1 cellular context compared by ENCODE assay signal in genomic region chr7:117970806-117971205, GRCh38.
TF ChIP-seq lines count a peak whose summit lies in the region.

No MANE protein-coding gene starts in this region.

TF ChIP-seq in GM23338, 12 proteins besides CTCF, POLR2A, EP300 and RAD21 (continued from another document):
- no peak for TF ChIP-seq ETS1 (IDR thresholded peaks at IDR 0.05)
